In the genomic region with DNA sequence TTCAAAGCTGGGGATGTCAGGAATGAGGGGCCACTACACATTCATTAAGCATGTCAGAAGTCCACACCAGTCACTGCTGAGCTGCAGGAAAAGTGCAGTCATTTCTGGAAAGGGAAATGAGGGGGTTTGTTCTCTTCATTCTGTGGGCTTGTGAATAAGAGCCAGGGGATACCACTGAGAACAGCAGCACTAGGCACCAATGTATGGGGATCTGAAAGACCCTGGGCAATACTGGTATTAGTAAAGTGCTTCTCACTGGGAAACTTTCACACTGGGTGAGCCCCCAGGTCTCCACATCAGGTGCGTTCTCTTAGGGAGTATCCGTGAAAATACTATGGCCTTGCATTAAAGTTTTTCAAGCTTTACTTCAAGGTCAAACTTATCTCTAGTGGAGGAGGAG, we compare ENCODE assay signal across 31 cellular contexts. TPM values are rescaled to one million over a fixed set of nuclear protein-coding genes. Genes with fewer than 3 reads are reported as not detected.
"Had no signal": no experiment of that assay in that cellular context is flagged by ENCODE, and none has a peak within 500 bp of the region (broad histone marks: within the 10 kb centered on the region; RNA-seq: fewer than 3 reads in every experiment).

No MANE protein-coding gene starts in this region.

- H3K4me3 Mint-ChIP-seq: activated CD4-positive, alpha-beta memory T cell treated with anti-CD3 and anti-CD28 coated beads for 36 hours; activated CD4-positive, alpha-beta T cell treated with anti-CD3 and anti-CD28 coated beads, Interleukin-2, amount 10 ng/mL, durations not matched to agents 24 days and 14 days; activated naive CD4-positive, alpha-beta T cell treated with anti-CD3 and anti-CD28 coated beads, Interleukin-2, amount 50 U/mL, for 24 hours; activated naive CD8-positive, alpha-beta T cell treated with anti-CD3 and anti-CD28 coated beads, Interleukin-2, amount 50 U/mL, for 24 hours; activated T-cell treated with anti-CD3 and anti-CD28 coated beads, Interleukin-2, amount 50 U/mL, for 4 hours; activated T-helper 17 cell treated with anti-CD3 and anti-CD28 coated beads, Interleukin-2, amount 50 U/mL, for 72 hours; effector memory CD8-positive, alpha-beta T cell; mesothelial cell of epicardium; naive B cell; neural crest cell; stimulated activated naive CD8-positive, alpha-beta T cell treated with anti-CD3 and anti-CD28 coated beads, Interleukin-15, amount 100 ng/mL, for 72 hours; T-helper 17 cell had no signal

- ATAC-seq: activated naive CD8-positive, alpha-beta T cell treated with anti-CD3 and anti-CD28 coated beads, Interleukin-2, amount 50 U/mL, for 24 hours; activated T-cell treated with anti-CD3 and anti-CD28 coated beads, Interleukin-2, amount 50 U/mL, for 4 hours; activated T-helper 17 cell treated with anti-CD3 and anti-CD28 coated beads, Interleukin-2, amount 50 U/mL, for 72 hours; effector memory CD8-positive, alpha-beta T cell; gastroesophageal sphincter; left colon; SK-N-SH treated with all-trans-retinoic acid at 6 μM for 48 hours; stimulated activated naive CD8-positive, alpha-beta T cell treated with anti-CD3 and anti-CD28 coated beads, Interleukin-15, amount 100 ng/mL, for 72 hours; T-helper 17 cell had no signal

- H3K9me3 ChIP-seq: gastroesophageal sphincter, right atrium auricular region had no signal

- H3K36me3 Mint-ChIP-seq: activated CD4-positive, alpha-beta memory T cell treated with anti-CD3 and anti-CD28 coated beads for 36 hours; activated naive CD4-positive, alpha-beta T cell treated with anti-CD3 and anti-CD28 coated beads, Interleukin-2, amount 50 U/mL, for 24 hours; naive B cell had no signal

- H3K4me3 ChIP-seq: coronary artery, gastroesophageal sphincter, hepatocyte, right atrium auricular region, skin epidermis had no signal

- H3K27me3 ChIP-seq: gastroesophageal sphincter, hepatocyte, right atrium auricular region had no signal

- H3K27ac Mint-ChIP-seq: activated CD4-positive, alpha-beta memory T cell treated with anti-CD3 and anti-CD28 coated beads for 36 hours; activated CD4-positive, alpha-beta T cell treated with anti-CD3 and anti-CD28 coated beads, Interleukin-2, amount 10 ng/mL, durations not matched to agents 24 days and 14 days; activated naive CD4-positive, alpha-beta T cell treated with anti-CD3 and anti-CD28 coated beads, Interleukin-2, amount 50 U/mL, for 24 hours; activated naive CD8-positive, alpha-beta T cell treated with anti-CD3 and anti-CD28 coated beads, Interleukin-2, amount 50 U/mL, for 24 hours; activated T-helper 17 cell treated with anti-CD3 and anti-CD28 coated beads, Interleukin-2, amount 50 U/mL, for 72 hours; effector memory CD8-positive, alpha-beta T cell; mesothelial cell of epicardium; naive B cell; T-helper 17 cell had no signal

- H3K4me1 ChIP-seq: gastroesophageal sphincter, parathyroid adenoma had no signal

- H3K36me3 ChIP-seq: gastroesophageal sphincter, right atrium auricular region had no signal

- H3K4me1 Mint-ChIP-seq: activated CD4-positive, alpha-beta T cell treated with anti-CD3 and anti-CD28 coated beads, Interleukin-2, amount 10 ng/mL, durations not matched to agents 24 days and 14 days; activated naive CD4-positive, alpha-beta T cell treated with anti-CD3 and anti-CD28 coated beads, Interleukin-2, amount 50 U/mL, for 24 hours; activated naive CD8-positive, alpha-beta T cell treated with anti-CD3 and anti-CD28 coated beads, Interleukin-2, amount 50 U/mL, for 24 hours; activated T-helper 17 cell treated with anti-CD3 and anti-CD28 coated beads, Interleukin-2, amount 50 U/mL, for 72 hours; naive B cell; neural crest cell; stimulated activated naive CD8-positive, alpha-beta T cell treated with anti-CD3 and anti-CD28 coated beads, Interleukin-15, amount 100 ng/mL, for 72 hours; T-helper 17 cell had no signal

- DNase-seq: activated CD4-positive, alpha-beta memory T cell treated with anti-CD3 and anti-CD28 coated beads for 36 hours; activated CD4-positive, alpha-beta T cell treated with anti-CD3 and anti-CD28 coated beads, Interleukin-2, amount 10 ng/mL, durations not matched to agents 24 days and 14 days; activated CD4-positive, CD25-positive, alpha-beta regulatory T cell treated with anti-CD3 and anti-CD28 coated beads, Interleukin-2, amount 50 U/mL, for 72 hours; activated CD8-positive, alpha-beta memory T cell treated with anti-CD3 and anti-CD28 coated beads, Interleukin-2, amount 50 U/mL, for 48 hours; activated gamma-delta T cell treated with Interleukin-2 at 50 U/mL for 16 hours; activated naive CD8-positive, alpha-beta T cell treated with anti-CD3 and anti-CD28 coated beads, Interleukin-2, amount 50 U/mL, for 24 hours; activated T-cell treated with anti-CD3 and anti-CD28 coated beads, Interleukin-2, amount 50 U/mL, for 4 hours; cerebellar nuclear complex; effector memory CD8-positive, alpha-beta T cell; erythroblast; left colon; naive B cell; nucleus accumbens; stimulated activated CD4-positive, alpha-beta T cell treated with anti-CD3 and anti-CD28 coated beads, Interleukin-12 subunit alpha, Interleukin-12 subunit beta, amount 100 ng/mL, for 4 hours; stimulated activated CD4-positive, alpha-beta T cell treated with anti-CD3 and anti-CD28 coated beads, Interleukin-4, amount 100 ng/mL, for 1 hour; stimulated activated naive CD8-positive, alpha-beta T cell treated with anti-CD3 and anti-CD28 coated beads, Interleukin-15, amount 100 ng/mL, for 72 hours; substantia nigra; T-helper 17 cell; T1000 had no signal

- H3K27ac ChIP-seq: coronary artery, gastroesophageal sphincter, hepatocyte, parathyroid adenoma, skin epidermis had no signal

- H3K9me3 Mint-ChIP-seq: activated CD4-positive, alpha-beta memory T cell treated with anti-CD3 and anti-CD28 coated beads for 36 hours; activated CD4-positive, alpha-beta T cell treated with anti-CD3 and anti-CD28 coated beads, Interleukin-2, amount 10 ng/mL, durations not matched to agents 24 days and 14 days; activated naive CD4-positive, alpha-beta T cell treated with anti-CD3 and anti-CD28 coated beads, Interleukin-2, amount 50 U/mL, for 24 hours; activated T-cell treated with anti-CD3 and anti-CD28 coated beads, Interleukin-2, amount 50 U/mL, for 4 hours; activated T-helper 17 cell treated with anti-CD3 and anti-CD28 coated beads, Interleukin-2, amount 50 U/mL, for 72 hours; effector memory CD8-positive, alpha-beta T cell; naive B cell; stimulated activated naive CD8-positive, alpha-beta T cell treated with anti-CD3 and anti-CD28 coated beads, Interleukin-15, amount 100 ng/mL, for 72 hours had no signal

RNA-seq across cellular contexts. Expression of a gene that starts 49.9 kb away (rescaled TPM):
- total RNA-seq: activated CD4-positive, alpha-beta memory T cell treated with anti-CD3 and anti-CD28 coated beads for 36 hours; activated CD4-positive, alpha-beta T cell treated with anti-CD3 and anti-CD28 coated beads, Interleukin-2, amount 10 ng/mL, durations not matched to agents 24 days and 14 days; activated CD8-positive, alpha-beta memory T cell treated with anti-CD3 and anti-CD28 coated beads for 36 hours; activated T-cell treated with anti-CD3 and anti-CD28 coated beads, Interleukin-2, amount 50 U/mL, for 4 hours; activated T-helper 17 cell treated with anti-CD3 and anti-CD28 coated beads, Interleukin-2, amount 50 U/mL, for 72 hours had no signal
